14 cellular contexts compared by ENCODE assay signal in genomic region chr16:85384831-85385462, GRCh38.
DNase-seq lines count a peak whose midpoint lies in the region; ATAC-seq, FAIRE-seq and TF ChIP-seq lines count a peak whose summit lies in the region.
"Had no signal": no experiment of that assay in that cellular context is flagged by ENCODE, and none has a peak within 500 bp of the region (broad histone marks: within the 10 kb centered on the region; RNA-seq: fewer than 3 reads in every experiment).

No MANE protein-coding gene starts in this region.

- H3K4me1 ChIP-seq in GM12878 (ENCODE audit: control insufficient read depth, insufficient read depth, low read length) = no peaks in the 10 kb centered on the region
- peaks cover 36% of the 10 kb centered on the region for H3K4me1 ChIP-seq in mesenchymal stem cell (ENCODE audit: control insufficient read depth, insufficient read depth, low read depth, low read length)
- no peaks in the 10 kb centered on the region for H3K4me1 ChIP-seq in uterus

- H2BK120ac ChIP-seq in mesenchymal stem cell (ENCODE audit: low read depth, low read length) = peak overlapping the region; percentile 67

- no peak overlapping the region for H2BK5ac ChIP-seq in mesenchymal stem cell (ENCODE audit: low read depth, low read length, poor library complexity, severe bottlenecking)

- in situ Hi-C loops in GM12878 (cut with MboI) = no loop called here

- peak overlapping the region; percentile 89 for H2BK15ac ChIP-seq in mesenchymal stem cell (ENCODE audit: low read depth, poor library complexity, severe bottlenecking)

- peaks cover 27% of the 10 kb centered on the region; the same call in 1 of the 2 replicates for H3K4me1 Mint-ChIP-seq in HFFc6 (ENCODE audit: low read depth)
- H3K4me1 Mint-ChIP-seq: activated naive CD4-positive, alpha-beta T cell treated with anti-CD3 and anti-CD28 coated beads, Interleukin-2, amount 50 U/mL, for 24 hours had no signal

- CTCF ChIA-PET in GM12878 (lab: Yijun Ruan, JAX) = no interaction called here

- no TSS peak for BruUV-seq in GM12878 (replicated peaks; lab: Mats Ljungman, UMichigan)

- peaks cover 10% of the 10 kb centered on the region for H3K79me1 ChIP-seq in mesenchymal stem cell (replicated peaks; ENCODE audit: low read length, poor library complexity, severe bottlenecking)

- intact Hi-C loops in GM12878 (cut with micrococcal nuclease; ENCODE audit: unreplicated experiment) (no loop called here), uterus (cut with DNase I; ENCODE audit: low total_unique reads) (no loop called here)

- H3K9me3 ChIP-seq in GM12878 (replicated peaks; ENCODE audit: control insufficient read depth, insufficient read depth, low read length) (no peaks in the 10 kb centered on the region), mesenchymal stem cell (ENCODE audit: control insufficient read depth, low read length) (no peaks in the 10 kb centered on the region), uterus (no peaks in the 10 kb centered on the region)
- H3K9me3 ChIP-seq: left lung had no signal

- peak overlapping the region in 1 of 2 experiments; percentile 11 for H3K23ac ChIP-seq in mesenchymal stem cell (ENCODE audit: low read length in 2 of 2)

- TF ChIP-seq EP300 in GM12878 (IDR thresholded peaks at IDR 0.05; ENCODE audit: borderline replicate concordance in 1 of 2, control insufficient read depth in 1 of 2, low read depth in 2 of 2, low read length in 2 of 2) = no peak

- no peaks in the 10 kb centered on the region for H3K79me2 ChIP-seq in GM12878 (ENCODE audit: control insufficient read depth, insufficient read depth, low read length)

- RAD21 ChIA-PET in GM12878 (lab: Charles Lee; ENCODE audit: unreplicated experiment) = no interaction called here

- no peak for FAIRE-seq in GM12878 (lab: Jason Lieb, UNC)
- FAIRE-seq: endothelial cell of umbilical vein had no signal

- no peak overlapping the region for H3K4me2 ChIP-seq in GM12878 (ENCODE audit: control insufficient read depth, insufficient read depth)
- no peak overlapping the region for H3K4me2 ChIP-seq in mesenchymal stem cell (ENCODE audit: low read length, poor library complexity, severe bottlenecking)

- TF ChIP-seq POLR2A in GM12878 (IDR thresholded peaks at IDR 0.05; ENCODE audit: low read depth, low read length) (no peak), uterus (IDR thresholded peaks at IDR 0.05) (no peak)

- H3K27ac ChIP-seq in GM12878 (ENCODE audit: control insufficient read depth, insufficient read depth) (no peak overlapping the region), mesenchymal stem cell (ENCODE audit: low read length, poor library complexity, severe bottlenecking) (no peak overlapping the region), uterus (peak overlapping the region in 1 of 2 donors; percentile 4)
- H3K27ac ChIP-seq: left lung had no signal

- no peak overlapping the region for H2AK5ac ChIP-seq in mesenchymal stem cell (ENCODE audit: low read length, severe bottlenecking)

- H3K9me3 Mint-ChIP-seq in HFFc6 = no peaks in the 10 kb centered on the region
- H3K9me3 Mint-ChIP-seq: activated naive CD4-positive, alpha-beta T cell treated with anti-CD3 and anti-CD28 coated beads, Interleukin-2, amount 50 U/mL, for 24 hours had no signal

- H2AFZ ChIP-seq in GM12878 (ENCODE audit: control insufficient read depth, low read depth, low read length) (no peak overlapping the region), mesenchymal stem cell (ENCODE audit: low read depth, low read length) (no peak overlapping the region)

- no peak overlapping the region for H3K4me3 ChIP-seq in GM12878
- no peak overlapping the region for H3K4me3 ChIP-seq in mesenchymal stem cell (ENCODE audit: insufficient read depth in 1 of 2, low read depth in 1 of 2, low read length in 2 of 2)
- H3K4me3 ChIP-seq in uterus = no peak overlapping the region
- H3K4me3 ChIP-seq: left lung had no signal

- ATAC-seq in GM12878 (peak; percentile 25), GM21619 (IDR thresholded peaks at IDR 0.05; ENCODE audit: unreplicated experiment) (no peak)
- ATAC-seq: left lung had no signal

- H3K36me3 ChIP-seq in GM12878 (ENCODE audit: control insufficient read depth in 2 of 2, insufficient read depth in 2 of 2, low read length in 1 of 2) = no peaks in the 10 kb centered on the region
- peaks cover 0 to 7% of the 10 kb centered on the region in 2 experiments for H3K36me3 ChIP-seq in mesenchymal stem cell (ENCODE audit: control insufficient read depth in 1 of 2, insufficient read depth in 2 of 2, low read depth in 1 of 2, low read length in 2 of 2)
- no peaks in the 10 kb centered on the region for H3K36me3 ChIP-seq in uterus
- H3K36me3 ChIP-seq: left lung had no signal

- H3K27ac Mint-ChIP-seq in HFFc6 = no peak overlapping the region
- H3K27ac Mint-ChIP-seq: activated naive CD4-positive, alpha-beta T cell treated with anti-CD3 and anti-CD28 coated beads, Interleukin-2, amount 50 U/mL, for 24 hours; CD4-positive, CD25-positive, alpha-beta regulatory T cell; stimulated activated naive CD8-positive, alpha-beta T cell treated with anti-CD3 and anti-CD28 coated beads, Interleukin-15, Interleukin-2, amounts not matched to agents 100 ng/mL and 50 ng/mL, for 24 hours had no signal

- peak overlapping the region; percentile 77 to 89 for H3K4ac ChIP-seq in mesenchymal stem cell (ENCODE audit: low read depth in 1 of 2, low read length in 2 of 2)

- SMC1A ChIA-PET in GM12878 (lab: Charles Lee; ENCODE audit: uncharacterized antibody, unreplicated experiment) = no interaction called here

- peak overlapping the region; percentile 74 for H4K8ac ChIP-seq in mesenchymal stem cell (ENCODE audit: low read length)

- H3K27me3 ChIP-seq in GM12878 (replicated peaks in 1 of 2; ENCODE audit: control insufficient read depth in 2 of 2, insufficient read depth in 2 of 2, low read length in 1 of 2) (peaks cover 0 to 3% of the 10 kb centered on the region in 2 experiments; a peak in 3 of 4 replicates), mesenchymal stem cell (ENCODE audit: control insufficient read depth in 1 of 2, insufficient read depth in 1 of 2, low read length in 2 of 2) (no peaks in the 10 kb centered on the region), uterus (no peaks in the 10 kb centered on the region)

- no peak overlapping the region for H3K4me3 Mint-ChIP-seq in HFFc6
- H3K4me3 Mint-ChIP-seq: activated naive CD4-positive, alpha-beta T cell treated with anti-CD3 and anti-CD28 coated beads, Interleukin-2, amount 50 U/mL, for 24 hours; CD4-positive, CD25-positive, alpha-beta regulatory T cell; stimulated activated naive CD8-positive, alpha-beta T cell treated with anti-CD3 and anti-CD28 coated beads, Interleukin-15, Interleukin-2, amounts not matched to agents 100 ng/mL and 50 ng/mL, for 24 hours had no signal

- peaks cover 3% of the 10 kb centered on the region for H3K27me3 Mint-ChIP-seq in HFFc6 (ENCODE audit: insufficient read depth)

- 18% methylated on average over 20 of the region's 20 CpGs for WGBS in GM12878 (ENCODE audit: insufficient coverage, insufficient replicate concordance, low lambda C conversion rate, missing lambda C conversion rate)
- WGBS in mesenchymal stem cell = 87% methylated on average over 20 of the region's 20 CpGs

- H3K18ac ChIP-seq in mesenchymal stem cell (ENCODE audit: low read depth in 1 of 2, low read length in 2 of 2) = peak overlapping the region; percentile 74 to 89

- H3K14ac ChIP-seq in mesenchymal stem cell (ENCODE audit: low read length in 2 of 2) = no peak overlapping the region

- H4K91ac ChIP-seq in mesenchymal stem cell (ENCODE audit: low read length) = peak overlapping the region; percentile 98

- H3K9ac ChIP-seq in GM12878 (ENCODE audit: control insufficient read depth, insufficient read depth, low read length) = no peak overlapping the region
- no peak overlapping the region for H3K9ac ChIP-seq in mesenchymal stem cell (ENCODE audit: low read length)

- TF ChIP-seq RAD21 in GM12878 (IDR thresholded peaks at IDR 0.05; ENCODE audit: insufficient read depth, low read depth, low read length) = no peak

- POLR2A ChIA-PET in GM12878 (lab: Charles Lee) = no interaction called here

- peak overlapping the region; percentile 86 to 97 for H2BK12ac ChIP-seq in mesenchymal stem cell (ENCODE audit: low read length in 2 of 2)

- H3K36me3 Mint-ChIP-seq in HFFc6 (ENCODE audit: low read depth) = peaks cover 14% of the 10 kb centered on the region
- H3K36me3 Mint-ChIP-seq: activated naive CD4-positive, alpha-beta T cell treated with anti-CD3 and anti-CD28 coated beads, Interleukin-2, amount 50 U/mL, for 24 hours; CD4-positive, CD25-positive, alpha-beta regulatory T cell had no signal

- TF ChIP-seq CTCF in GM12878 (IDR thresholded peaks at IDR 0.05 in 2 of 3, conservative IDR thresholded peaks at IDR 0.05 in 1 of 3; ENCODE audit: control insufficient read depth in 2 of 3, extremely low read depth in 1 of 3, insufficient read depth in 1 of 3, low read depth in 3 of 3, low read length in 3 of 3) (no peak), uterus (IDR thresholded peaks at IDR 0.05) (no peak), HFFc6 (IDR thresholded peaks at IDR 0.05) (no peak)

- peak; percentile 98 for DNase-seq in COR-L47 (lab: John Stamatoyannopoulos, UW)
- DNase-seq in NCI-H2081 (lab: John Stamatoyannopoulos, UW) = peak; percentile 88 to 96
- no peak for DNase-seq in GM12878 (ENCODE audit: low read depth, low spot score)
- no peak for DNase-seq in mesenchymal stem cell
- no peak for DNase-seq in uterus
- DNase-seq in HFFc6 = no peak
- no peak for DNase-seq in putamen (ENCODE audit: low spot score)
- DNase-seq: activated CD4-positive, CD25-positive, alpha-beta regulatory T cell; CD4-positive, CD25-positive, alpha-beta regulatory T cell had no signal

- no peaks in the 10 kb centered on the region; the same call in 1 of the 2 replicates for H4K20me1 ChIP-seq in GM12878 (ENCODE audit: control insufficient read depth, insufficient read depth)

TF ChIP-seq in GM12878, 131 proteins besides CTCF, POLR2A, EP300 and RAD21 (continues in another document):
- TF ChIP-seq ZNF274 (IDR thresholded peaks at IDR 0.05; ENCODE audit: insufficient read depth, insufficient read length) = no peak
- TF ChIP-seq STAT3 (IDR thresholded peaks at IDR 0.05; ENCODE audit: low read depth, low read length) = no peak
- TF ChIP-seq HDAC6 (IDR thresholded peaks at IDR 0.05; ENCODE audit: unreplicated experiment) = no peak
- TF ChIP-seq WRNIP1 (IDR thresholded peaks at IDR 0.05; ENCODE audit: borderline replicate concordance, low read depth, low read length) = no peak
- TF ChIP-seq TCF3 (IDR thresholded peaks at IDR 0.05; ENCODE audit: borderline replicate concordance, insufficient read depth, low read depth, low read length) = no peak

Comparison
In these comparisons a context has a peak if more than half of its experiments do, and no peak if none do; other contexts are left out.
1. DNase-seq: peak in COR-L47 (single experiment) and NCI-H2081 (2 of 2); none in GM12878 (single experiment), mesenchymal stem cell (single experiment), uterus (0 of 2), HFFc6 (single experiment) and putamen (single experiment).